In genomic region chrX:134718329-134719317, GRCh38 we compare ENCODE assay signal across 8 cellular contexts.
DNase-seq lines count a peak whose midpoint lies in the region; ATAC-seq, FAIRE-seq and TF ChIP-seq lines count a peak whose summit lies in the region.

No MANE protein-coding gene starts in this region.

- peaks cover 0 to 7% of the 10 kb centered on the region in 2 donors for H3K27me3 Mint-ChIP-seq in natural killer cell treated with Interleukin-12 subunit alpha and Interleukin-12 subunit beta and Interleukin-15 and Interleukin-18, amount 100 ng/mL, for 72 hours

- peak; percentile 82 to 92 for ATAC-seq in natural killer cell treated with Interleukin-12 subunit alpha and Interleukin-12 subunit beta and Interleukin-15 and Interleukin-18, amount 100 ng/mL, for 72 hours
- no peak for ATAC-seq in HG03469 (IDR thresholded peaks at IDR 0.05; ENCODE audit: unreplicated experiment)

- DNase-seq in GF-D8 (lab: John Stamatoyannopoulos, UW) (peak; percentile 66), H54 (ENCODE audit: insufficient read length, low spot score) (peak; percentile 41), NCI-H82 (lab: John Stamatoyannopoulos, UW) (peak; percentile 90), T47D (ENCODE audit: low read depth in 1 of 2, low spot score in 1 of 2) (peak; percentile 11 to 81), head of caudate nucleus (no peak), posterior cingulate gyrus (no peak)
- DNase-seq in natural killer cell treated with Interleukin-12 subunit alpha and Interleukin-12 subunit beta and Interleukin-15 and Interleukin-18, amount 100 ng/mL, for 72 hours (ENCODE audit: low spot score), result peak; percentile 65

- in situ Hi-C loops in T47D (cut with HindIII; ENCODE audit: low pct_unique_long_range_greater_than_20kb, low sequenced_read_pairs), result no loop called here

- TF ChIP-seq POLR2A in H54 (IDR thresholded peaks at IDR 0.05; ENCODE audit: low read depth, low read length), result no peak

- peaks cover 11 to 12% of the 10 kb centered on the region in 2 donors for H3K4me1 Mint-ChIP-seq in natural killer cell treated with Interleukin-12 subunit alpha and Interleukin-12 subunit beta and Interleukin-15 and Interleukin-18, amount 100 ng/mL, for 72 hours (ENCODE audit: low read depth in 2 of 2)

- H3K27ac Mint-ChIP-seq in natural killer cell treated with Interleukin-12 subunit alpha and Interleukin-12 subunit beta and Interleukin-15 and Interleukin-18, amount 100 ng/mL, for 72 hours, result peak overlapping the region; percentile 78 to 81

- no peaks in the 10 kb centered on the region for H3K36me3 Mint-ChIP-seq in natural killer cell treated with Interleukin-12 subunit alpha and Interleukin-12 subunit beta and Interleukin-15 and Interleukin-18, amount 100 ng/mL, for 72 hours

- no peaks in the 10 kb centered on the region for H3K9me3 Mint-ChIP-seq in natural killer cell treated with Interleukin-12 subunit alpha and Interleukin-12 subunit beta and Interleukin-15 and Interleukin-18, amount 100 ng/mL, for 72 hours

- intact Hi-C loops in head of caudate nucleus (cut with DNase I) (no loop called here), posterior cingulate gyrus (cut with DNase I) (no loop called here)

- FAIRE-seq in H54 (lab: Jason Lieb, UNC), result peak; percentile 97

- peak overlapping the region; percentile 52 for H3K4me3 Mint-ChIP-seq in natural killer cell treated with Interleukin-12 subunit alpha and Interleukin-12 subunit beta and Interleukin-15 and Interleukin-18, amount 100 ng/mL, for 72 hours

Comparison
In these comparisons a context has a peak if more than half of its experiments do, and no peak if none do; other contexts are left out.
1. DNase-seq: peak in GF-D8 (single experiment), H54 (single experiment), NCI-H82 (single experiment), T47D (2 of 2) and natural killer cell treated with Interleukin-12 subunit alpha and Interleukin-12 subunit beta and Interleukin-15 and Interleukin-18, amount 100 ng/mL, for 72 hours (single experiment); none in head of caudate nucleus (0 of 42) and posterior cingulate gyrus (0 of 10).